ENCODE assay signal across 1 cellular context in genomic region chr17:2392252-2393183, GRCh38.
TF ChIP-seq lines count a peak whose summit lies in the region.

No MANE protein-coding gene starts in this region.

TF ChIP-seq in GM12878, 131 proteins besides CTCF, POLR2A, EP300 and RAD21 (continued from another document):
- TF ChIP-seq BCLAF1 (IDR thresholded peaks at IDR 0.05) (no peak), RCOR1 (conservative IDR thresholded peaks at IDR 0.05; ENCODE audit: low read depth, low read length) (no peak), ATF7 (IDR thresholded peaks at IDR 0.05; ENCODE audit: low read depth) (no peak), KDM1A (IDR thresholded peaks at IDR 0.05; ENCODE audit: borderline replicate concordance) (no peak), JUNB (IDR thresholded peaks at IDR 0.05) (no peak; the same call in 1 of the 2 replicates), IRF5 (IDR thresholded peaks at IDR 0.05; ENCODE audit: borderline replicate concordance) (no peak), CREB1 (IDR thresholded peaks at IDR 0.05; ENCODE audit: low read depth) (peak; percentile 58; the same call in 1 of the 2 replicates), POLR2AphosphoS5 (IDR thresholded peaks at IDR 0.05; ENCODE audit: low read length) (peak; percentile 40; the same call in 1 of the 2 replicates), ZNF384 (IDR thresholded peaks at IDR 0.05; ENCODE audit: borderline replicate concordance, low read depth, low read length) (no peak), PKNOX1 (IDR thresholded peaks at IDR 0.05) (no peak), IKZF1 (conservative IDR thresholded peaks at IDR 0.05) (peak; percentile 61), PAX5 (IDR thresholded peaks at IDR 0.05; ENCODE audit: borderline replicate concordance, low read depth, low read length) (0 out of 2 replicates have a peak, but pooled peaks have one; percentile 36), ZNF217 (IDR thresholded peaks at IDR 0.05) (no peak), SIN3A (IDR thresholded peaks at IDR 0.05; ENCODE audit: low read depth, low read length) (no peak; the same call in 1 of the 2 replicates)
